In genomic region chr19:41027273-41027967, GRCh38 we compare ENCODE assay signal across 28 cellular contexts. TPM values are rescaled to one million over a fixed set of nuclear protein-coding genes. Genes with fewer than 3 reads are reported as not detected.
"Had no signal": no experiment of that assay in that cellular context is flagged by ENCODE, and none has a peak within 500 bp of the region (broad histone marks: within the 10 kb centered on the region; RNA-seq: fewer than 3 reads in every experiment).

No MANE protein-coding gene starts in this region.

- H3K9me3 Mint-ChIP-seq: dendritic cell treated with granulocyte-macrophage colony-stimulating factor and Interleukin-4, amounts not matched to agents 40 ng/mL and 50 ng/mL, for 4 days; mesothelial cell of epicardium had no signal

- H3K27ac ChIP-seq: esophagus squamous epithelium, gastrocnemius medialis, heart right ventricle, left lung, lower lobe of right lung had no signal

- H3K36me3 ChIP-seq: esophagus squamous epithelium, gastrocnemius medialis, heart right ventricle, left lung, lower lobe of right lung had no signal

- H3K36me3 Mint-ChIP-seq: mesothelial cell of epicardium had no signal

- H3K4me1 Mint-ChIP-seq: naive B cell had no signal

- H3K4me3 Mint-ChIP-seq: dendritic cell treated with granulocyte-macrophage colony-stimulating factor and Interleukin-4, amounts not matched to agents 40 ng/mL and 50 ng/mL, for 4 days; mesothelial cell of epicardium; naive B cell had no signal

- DNase-seq: cortex of kidney; effector CD4-positive, alpha-beta T cell; effector memory CD4-positive, alpha-beta T cell; esophagus squamous epithelium; foreskin fibroblast; foreskin melanocyte; gastrocnemius medialis; glutamatergic neuron; head of caudate nucleus; heart right ventricle; hippocampal formation; kidney; kidney glomerular epithelial cell; left colon; left lung; left ventricle myocardium superior; lower lobe of right lung; mesenchymal stem cell; mucosa of descending colon; naive B cell had no signal

- ATAC-seq: gastrocnemius medialis, heart right ventricle, left colon, left lung, left ventricle myocardium superior, lower lobe of right lung, mucosa of descending colon had no signal

- H3K4me3 ChIP-seq: esophagus squamous epithelium, gastrocnemius medialis, heart right ventricle, left lung, lower lobe of right lung, mucosa of descending colon had no signal

- H3K27ac Mint-ChIP-seq: dendritic cell treated with granulocyte-macrophage colony-stimulating factor and Interleukin-4, amounts not matched to agents 40 ng/mL and 50 ng/mL, for 4 days; mesothelial cell of epicardium; naive B cell had no signal

- H3K9me3 ChIP-seq: esophagus squamous epithelium, gastrocnemius medialis, heart right ventricle, left lung, lower lobe of right lung, mucosa of descending colon had no signal

- H3K4me1 ChIP-seq: gastrocnemius medialis, heart right ventricle, left lung, lower lobe of right lung had no signal

RNA-seq across cellular contexts. Expression of gene CYP2B6, which starts 36.3 kb away (rescaled TPM):
- total RNA-seq: dermis microvascular lymphatic vessel endothelial cell, endothelial cell of umbilical vein, esophagus squamous epithelium, gastrocnemius medialis, glomerular endothelial cell, heart right ventricle, left ventricle myocardium superior, lung microvascular endothelial cell, mesenteric fat pad, mesothelial cell of epicardium, myocyte had no signal
